In genomic region chr14:99621948-99622347, GRCh38 we compare ENCODE assay signal across 17 cellular contexts. TPM values are rescaled to one million over a fixed set of nuclear protein-coding genes. Genes with fewer than 3 reads are reported as not detected.
"Had no signal": no experiment of that assay in that cellular context is flagged by ENCODE, and none has a peak within 500 bp of the region (broad histone marks: within the 10 kb centered on the region; RNA-seq: fewer than 3 reads in every experiment).

No MANE protein-coding gene starts in this region.

- H3K27me3 ChIP-seq: uterus had no signal

- H3K27ac ChIP-seq: gastrocnemius medialis, left ventricle myocardium inferior, tibial artery, uterus had no signal

- H3K9me3 ChIP-seq: gastrocnemius medialis, left ventricle myocardium inferior, tibial artery, uterus had no signal

- H3K36me3 ChIP-seq: gastrocnemius medialis, left ventricle myocardium inferior, tibial artery, uterus had no signal

- H3K4me1 ChIP-seq: gastrocnemius medialis, tibial artery, uterus had no signal

- H3K4me3 ChIP-seq: gastrocnemius medialis, left ventricle myocardium inferior, tibial artery, uterus had no signal

- ATAC-seq: gastrocnemius medialis had no signal

- DNase-seq: activated CD4-positive, alpha-beta T cell treated with anti-CD3 and anti-CD28 coated beads, Interleukin-2, amount 50 U/mL, for 1 hour; activated CD8-positive, alpha-beta memory T cell treated with anti-CD3 and anti-CD28 coated beads for 24 hours; activated CD8-positive, alpha-beta memory T cell treated with anti-CD3 and anti-CD28 coated beads, Interleukin-2, amount 50 U/mL, for 48 hours; activated effector memory CD4-positive, alpha-beta T cell treated with Interleukin-2 at 50 U/mL for 16 hours; activated naive CD4-positive, alpha-beta T cell treated with anti-CD3 and anti-CD28 coated beads, Interleukin-2, amount 50 U/mL, for 16 hours; activated T-cell treated with anti-CD3 and anti-CD28 coated beads, Interleukin-2, amount 50 U/mL, for 48 hours; effector CD8-positive, alpha-beta T cell; gastrocnemius medialis; head of caudate nucleus; left ventricle myocardium inferior; occipital lobe; retina; stimulated activated CD4-positive, alpha-beta T cell treated with anti-CD3 and anti-CD28 coated beads, Interleukin-2, amount 100 ng/mL, for 24 hours; stimulated activated naive CD4-positive, alpha-beta T cell treated with Interleukin-2 at 50 U/mL for 16 hours; tibial artery; uterus had no signal

RNA-seq across cellular contexts. Expression of gene HHIPL1, which starts 23.0 kb away (rescaled TPM):
- total RNA-seq: mononuclear cell had no signal
